10 cellular contexts compared by ENCODE assay signal in the genomic region with DNA sequence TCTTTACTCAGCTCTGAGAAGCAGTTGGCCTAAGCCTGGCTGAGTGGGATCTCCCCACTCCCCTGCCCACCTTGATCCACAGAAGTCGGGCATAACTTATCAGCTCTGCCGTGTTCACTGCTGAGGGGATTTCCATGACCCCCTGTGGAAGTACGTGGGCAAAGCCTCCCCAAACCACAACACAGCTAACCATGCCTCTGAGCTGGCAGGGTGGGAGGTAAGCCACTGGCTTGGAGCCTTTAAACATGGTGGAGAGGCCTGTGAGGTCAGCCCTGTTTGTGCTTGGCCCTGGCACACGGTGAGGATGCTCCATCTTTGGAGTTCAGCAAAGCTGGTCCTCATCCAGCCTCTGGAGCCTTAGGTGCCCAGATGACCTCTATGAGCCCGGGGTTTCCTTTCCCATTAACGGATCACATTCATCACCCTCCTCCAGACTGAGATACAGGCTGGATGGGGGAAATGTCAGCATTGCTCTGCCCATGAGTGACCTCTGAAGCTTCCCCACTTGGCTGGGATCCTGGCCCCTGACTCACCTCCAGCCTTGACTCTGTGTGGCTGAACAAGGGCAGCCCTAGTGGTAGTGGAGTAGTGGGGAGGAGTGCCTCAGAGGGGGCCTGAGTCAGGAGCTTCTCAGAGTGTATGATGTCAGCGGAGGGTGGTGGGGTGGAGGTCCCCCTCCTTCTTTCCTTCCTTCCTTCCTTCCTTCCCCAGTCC. TPM values are rescaled to one million over a fixed set of nuclear protein-coding genes. Genes with fewer than 3 reads are reported as not detected.
A peak's percentile ranks its signal among the peaks of the same experiment; 100 is the strongest.
DNase-seq lines count a peak whose midpoint lies in the region; ATAC-seq and TF ChIP-seq lines count a peak whose summit lies in the region.
"Had no signal": no experiment of that assay in that cellular context is flagged by ENCODE, and none has a peak within 500 bp of the region (broad histone marks: within the 10 kb centered on the region; RNA-seq: fewer than 3 reads in every experiment).

No MANE protein-coding gene starts in this region.

- peaks cover 8% of the 10 kb centered on the region; the same call in 1 of the 2 replicates for H3K79me2 ChIP-seq in PC-3 (ENCODE audit: low read length)

- no peaks in the 10 kb centered on the region for H3K9me2 ChIP-seq in PC-3 (replicated peaks; ENCODE audit: low read length)

- H3K9ac ChIP-seq in PC-3 (ENCODE audit: low read length): no peak overlapping the region

- ATAC-seq in CD4-positive, CD25-positive, alpha-beta regulatory T cell (ENCODE audit: low read depth in 2 of 2): no peak
- peak; percentile 42 for ATAC-seq in PC-3
- peak; percentile 44 to 72 (median 54) for ATAC-seq in psoas muscle
- no peak for ATAC-seq in HG02938 (IDR thresholded peaks at IDR 0.05; ENCODE audit: unreplicated experiment)
- no peak for ATAC-seq in HG03565 (IDR thresholded peaks at IDR 0.05; ENCODE audit: unreplicated experiment)
- ATAC-seq in GM19395 (IDR thresholded peaks at IDR 0.05; ENCODE audit: unreplicated experiment): no peak

- BruUV-seq in PC-3 (replicated peaks; lab: Mats Ljungman, UMichigan): no TSS peak

- H3K27me3 ChIP-seq in CD4-positive, CD25-positive, alpha-beta regulatory T cell (ENCODE audit: control insufficient read depth, insufficient read depth, low read length): no peaks in the 10 kb centered on the region
- H3K27me3 ChIP-seq in PC-3 (ENCODE audit: low read length) (no peaks in the 10 kb centered on the region), psoas muscle (ENCODE audit: insufficient read depth in 3 of 3, low read length in 2 of 3) (no peaks in the 10 kb centered on the region)

- WGBS in psoas muscle, 3 donors: 52 to 63% (median 52%) methylated on average over 7 of the region's 7 CpGs

- DNase-seq in CD4-positive, CD25-positive, alpha-beta regulatory T cell: no peak
- DNase-seq in PC-3: peak; percentile 72
- peak; percentile 47 for DNase-seq in epithelial cell of esophagus (ENCODE audit: low read depth)
- DNase-seq in psoas muscle: peak in 1 of 2 donors; percentile 80
- no peak for DNase-seq in Kasumi-1 (lab: John Stamatoyannopoulos, UW)
- DNase-seq: MM.1S had no signal

- H3F3A ChIP-seq in PC-3 (ENCODE audit: low read length, unreplicated experiment): no peaks in the 10 kb centered on the region

- H3K4me3 ChIP-seq in CD4-positive, CD25-positive, alpha-beta regulatory T cell (ENCODE audit: low read depth, low read length): no peak overlapping the region
- H3K4me3 ChIP-seq in PC-3 (ENCODE audit: low read length) (no peak overlapping the region), epithelial cell of esophagus (ENCODE audit: low read length) (no peak overlapping the region), psoas muscle (no peak overlapping the region)

- H3K27ac ChIP-seq in CD4-positive, CD25-positive, alpha-beta regulatory T cell (ENCODE audit: insufficient read depth, low read length, poor library complexity, severe bottlenecking): no peak overlapping the region
- H3K27ac ChIP-seq in PC-3 (ENCODE audit: low read length): peak overlapping the region; percentile 84
- H3K27ac ChIP-seq in psoas muscle: peak overlapping the region; percentile 16
- H3K27ac ChIP-seq: neutrophil had no signal

- no peaks in the 10 kb centered on the region for H4K20me1 ChIP-seq in PC-3 (ENCODE audit: low read length)

- intact Hi-C loops in PC-3 (cut with micrococcal nuclease): loop anchor here (2.0 kb wide), 1 partner anchor 31 kb away; the partner anchor contains the start of gene SLC22A4
- intact Hi-C loops in psoas muscle (cut with DNase I): no loop called here

- H3K4me1 Mint-ChIP-seq in CD4-positive, CD25-positive, alpha-beta regulatory T cell: peaks cover 0 to 2% (median 0%) of the 10 kb centered on the region in 4 donors

- peaks cover 0 to 1% (median 0%) of the 10 kb centered on the region in 7 donors for H3K9me3 Mint-ChIP-seq in CD4-positive, CD25-positive, alpha-beta regulatory T cell

- no peak overlapping the region for H3K4me3 Mint-ChIP-seq in CD4-positive, CD25-positive, alpha-beta regulatory T cell

- CTCF ChIA-PET in PC-3 (lab: Charles Lee): interaction anchor here (1.1 kb wide), 1 partner anchor 25 kb away, joined by 4 read pairs; no protein-coding TSS in a partner anchor

- H3K36me3 Mint-ChIP-seq in CD4-positive, CD25-positive, alpha-beta regulatory T cell: no peaks in the 10 kb centered on the region

- TF ChIP-seq CTCF in PC-3 (conservative IDR thresholded peaks at IDR 0.05; ENCODE audit: low read depth, low read length) (no peak), epithelial cell of esophagus (IDR thresholded peaks at IDR 0.05; ENCODE audit: insufficient read depth, low read depth, low read length, missing control alignments) (no peak), psoas muscle (IDR thresholded peaks at IDR 0.05) (no peak)

- H2AFZ ChIP-seq in PC-3 (ENCODE audit: low read length): no peak overlapping the region

- H3K4me1 ChIP-seq in CD4-positive, CD25-positive, alpha-beta regulatory T cell (ENCODE audit: control insufficient read depth, insufficient read depth, low read length, poor library complexity, severe bottlenecking): no peaks in the 10 kb centered on the region
- peaks cover 67% of the 10 kb centered on the region for H3K4me1 ChIP-seq in PC-3 (ENCODE audit: insufficient read depth, low read length)
- peaks cover 9% of the 10 kb centered on the region for H3K4me1 ChIP-seq in psoas muscle

- H3K4me2 ChIP-seq in PC-3 (ENCODE audit: low read length): peak overlapping the region; percentile 41; the same call in 1 of the 2 replicates

- H3K27ac Mint-ChIP-seq in CD4-positive, CD25-positive, alpha-beta regulatory T cell: peak overlapping the region in 2 of 3 donors; percentile 9 to 88

- H3K36me3 ChIP-seq in CD4-positive, CD25-positive, alpha-beta regulatory T cell (ENCODE audit: control insufficient read depth, insufficient read depth, low read length): no peaks in the 10 kb centered on the region
- 0 out of 2 replicates have a peak, but pooled peaks cover 5% of the 10 kb centered on the region for H3K36me3 ChIP-seq in PC-3 (ENCODE audit: low read depth, low read length)
- no peaks in the 10 kb centered on the region for H3K36me3 ChIP-seq in psoas muscle (ENCODE audit: insufficient read depth in 1 of 2, low read depth in 1 of 2)
- H3K36me3 ChIP-seq: neutrophil had no signal

- peaks cover 7% of the 10 kb centered on the region for H3K27me3 Mint-ChIP-seq in CD4-positive, CD25-positive, alpha-beta regulatory T cell

- H3K9me3 ChIP-seq in CD4-positive, CD25-positive, alpha-beta regulatory T cell (ENCODE audit: control insufficient read depth in 2 of 2, low read length in 2 of 2): no peaks in the 10 kb centered on the region
- H3K9me3 ChIP-seq in PC-3 (ENCODE audit: low read length): no peaks in the 10 kb centered on the region
- H3K9me3 ChIP-seq in psoas muscle: no peaks in the 10 kb centered on the region
- H3K9me3 ChIP-seq: neutrophil had no signal

- POLR2A ChIA-PET in PC-3 (lab: Charles Lee; ENCODE audit: unreplicated experiment): interaction anchor here (0.7 kb wide), 1 partner anchor 36 kb away, joined by 3 read pairs; the partner anchor contains the start of gene P4HA2

RNA-seq across cellular contexts. Expression of gene PDLIM4, which starts 6.2 kb away (rescaled TPM):
- not detected for total RNA-seq in CD4-positive, CD25-positive, alpha-beta regulatory T cell
- not detected for polyA plus RNA-seq in CD4-positive, CD25-positive, alpha-beta regulatory T cell
- total RNA-seq in PC-3 (2014; rRNA removed) (26.5 and 27.8 TPM in 2 replicates), psoas muscle (1 to 10 TPM; 3.2 to 6.6 (median 5.6) TPM)
- polyA plus RNA-seq in psoas muscle: 1 to 10 TPM; 1.8 to 6.4 (median 3.0) TPM

RNA-seq across cellular contexts. Expression of gene SLC22A4, which starts 30.5 kb away (rescaled TPM):
- not detected for total RNA-seq in CD4-positive, CD25-positive, alpha-beta regulatory T cell
- polyA plus RNA-seq in CD4-positive, CD25-positive, alpha-beta regulatory T cell: not detected
- total RNA-seq in PC-3 (2014; rRNA removed) (2.2 and 3.4 TPM in 2 replicates), psoas muscle (10 to 100 TPM in 1 of 4 donors, 1 to 10 TPM in 3; 1.9 to 14.0 (median 2.7) TPM)
- 10 to 100 TPM in 1 of 3 donors, 1 to 10 TPM in 2; 1.1 to 17.5 (median 5.6) TPM for polyA plus RNA-seq in psoas muscle

RNA-seq across cellular contexts. Expression of gene P4HA2, which starts 36.1 kb away (rescaled TPM):
- not detected for total RNA-seq in CD4-positive, CD25-positive, alpha-beta regulatory T cell
- polyA plus RNA-seq in CD4-positive, CD25-positive, alpha-beta regulatory T cell: not detected
- total RNA-seq in PC-3 (2014; rRNA removed) (38.7 and 43.6 TPM in 2 replicates), psoas muscle (10 to 100 TPM; 12.5 to 21.6 (median 16.6) TPM)
- polyA plus RNA-seq in psoas muscle: 10 to 100 TPM; 10.2 to 13.7 (median 13.0) TPM

Comparison
In these comparisons a context has a peak if more than half of its experiments do, and no peak if none do; other contexts are left out.
1. ATAC-seq: peak in PC-3 (single experiment) and psoas muscle (4 of 4); none in CD4-positive, CD25-positive, alpha-beta regulatory T cell (0 of 2), HG02938 (single experiment), HG03565 (single experiment) and GM19395 (single experiment).
2. DNase-seq: peak in PC-3 (single experiment) and epithelial cell of esophagus (single experiment); none in CD4-positive, CD25-positive, alpha-beta regulatory T cell (0 of 3) and Kasumi-1 (0 of 2).
3. RNA of gene P4HA2, which starts 36.1 kb away (total RNA-seq): 38.7 to 43.6 TPM in PC-3 and 12.5 to 21.6 TPM in psoas muscle; not detected in CD4-positive, CD25-positive, alpha-beta regulatory T cell (single experiment); every median in the first group is over 10 times any median in the second.